1 cellular context compared by ENCODE assay signal in the genomic region with DNA sequence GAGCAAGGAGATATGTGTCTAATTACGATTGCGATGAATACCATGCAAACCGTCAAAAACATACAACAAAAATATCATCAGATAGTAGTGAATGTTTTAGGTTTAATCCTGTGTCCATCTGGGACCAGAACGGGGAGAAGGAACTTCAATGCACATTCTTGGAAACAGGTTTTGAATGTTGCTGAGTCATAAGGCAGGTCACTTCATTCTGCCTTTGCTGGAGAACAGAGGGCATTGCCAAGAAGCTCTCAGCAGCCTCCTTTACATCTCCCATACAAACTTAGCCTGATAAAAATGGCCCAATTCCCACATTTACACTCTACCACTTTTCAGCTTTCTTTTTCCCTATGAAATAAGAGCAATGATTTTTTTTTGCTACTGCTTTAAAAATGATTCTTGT.
TF ChIP-seq lines count a peak whose summit lies in the region.

No MANE protein-coding gene starts in this region.

TF ChIP-seq in K562, 482 proteins besides CTCF, POLR2A, EP300 and RAD21 (continued from another document):
- TF ChIP-seq, protein P1, sequence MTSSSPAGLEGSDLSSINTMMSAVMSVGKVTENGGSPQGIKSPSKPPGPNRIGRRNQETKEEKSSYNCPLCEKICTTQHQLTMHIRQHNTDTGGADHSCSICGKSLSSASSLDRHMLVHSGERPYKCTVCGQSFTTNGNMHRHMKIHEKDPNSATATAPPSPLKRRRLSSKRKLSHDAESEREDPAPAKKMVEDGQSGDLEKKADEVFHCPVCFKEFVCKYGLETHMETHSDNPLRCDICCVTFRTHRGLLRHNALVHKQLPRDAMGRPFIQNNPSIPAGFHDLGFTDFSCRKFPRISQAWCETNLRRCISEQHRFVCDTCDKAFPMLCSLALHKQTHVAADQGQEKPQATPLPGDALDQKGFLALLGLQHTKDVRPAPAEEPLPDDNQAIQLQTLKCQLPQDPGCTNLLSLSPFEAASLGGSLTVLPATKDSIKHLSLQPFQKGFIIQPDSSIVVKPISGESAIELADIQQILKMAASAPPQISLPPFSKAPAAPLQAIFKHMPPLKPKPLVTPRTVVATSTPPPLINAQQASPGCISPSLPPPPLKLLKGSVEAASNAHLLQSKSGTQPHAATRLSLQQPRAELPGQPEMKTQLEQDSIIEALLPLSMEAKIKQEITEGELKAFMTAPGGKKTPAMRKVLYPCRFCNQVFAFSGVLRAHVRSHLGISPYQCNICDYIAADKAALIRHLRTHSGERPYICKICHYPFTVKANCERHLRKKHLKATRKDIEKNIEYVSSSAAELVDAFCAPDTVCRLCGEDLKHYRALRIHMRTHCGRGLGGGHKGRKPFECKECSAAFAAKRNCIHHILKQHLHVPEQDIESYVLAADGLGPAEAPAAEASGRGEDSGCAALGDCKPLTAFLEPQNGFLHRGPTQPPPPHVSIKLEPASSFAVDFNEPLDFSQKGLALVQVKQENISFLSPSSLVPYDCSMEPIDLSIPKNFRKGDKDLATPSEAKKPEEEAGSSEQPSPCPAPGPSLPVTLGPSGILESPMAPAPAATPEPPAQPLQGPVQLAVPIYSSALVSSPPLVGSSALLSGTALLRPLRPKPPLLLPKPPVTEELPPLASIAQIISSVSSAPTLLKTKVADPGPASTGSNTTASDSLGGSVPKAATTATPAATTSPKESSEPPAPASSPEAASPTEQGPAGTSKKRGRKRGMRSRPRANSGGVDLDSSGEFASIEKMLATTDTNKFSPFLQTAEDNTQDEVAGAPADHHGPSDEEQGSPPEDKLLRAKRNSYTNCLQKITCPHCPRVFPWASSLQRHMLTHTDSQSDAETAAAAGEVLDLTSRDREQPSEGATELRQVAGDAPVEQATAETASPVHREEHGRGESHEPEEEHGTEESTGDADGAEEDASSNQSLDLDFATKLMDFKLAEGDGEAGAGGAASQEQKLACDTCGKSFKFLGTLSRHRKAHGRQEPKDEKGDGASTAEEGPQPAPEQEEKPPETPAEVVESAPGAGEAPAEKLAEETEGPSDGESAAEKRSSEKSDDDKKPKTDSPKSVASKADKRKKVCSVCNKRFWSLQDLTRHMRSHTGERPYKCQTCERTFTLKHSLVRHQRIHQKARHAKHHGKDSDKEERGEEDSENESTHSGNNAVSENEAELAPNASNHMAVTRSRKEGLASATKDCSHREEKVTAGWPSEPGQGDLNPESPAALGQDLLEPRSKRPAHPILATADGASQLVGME (CRISPR knock-in tag; IDR thresholded peaks at IDR 0.05) = no peak
- TF ChIP-seq CBX1 (IDR thresholded peaks at IDR 0.05; ENCODE audit: low read depth) (no peak), HSF4 (CRISPR knock-in tag; IDR thresholded peaks at IDR 0.05; ENCODE audit: borderline replicate concordance) (no peak), NR4A1 (CRISPR knock-in tag; IDR thresholded peaks at IDR 0.05) (no peak), NR4A1 (tag; IDR thresholded peaks at IDR 0.05) (no peak), HDGF (IDR thresholded peaks at IDR 0.05) (no peak), RHOXF2B (CRISPR knock-in tag; conservative IDR thresholded peaks at IDR 0.05) (no peak), PRMT5 (CRISPR knock-in tag; IDR thresholded peaks at IDR 0.05) (no peak), XRCC5 (IDR thresholded peaks at IDR 0.05; ENCODE audit: low read depth, low read length) (no peak), ZNF311 (CRISPR knock-in tag; IDR thresholded peaks at IDR 0.05) (no peak), ZNF316 (IDR thresholded peaks at IDR 0.05) (peak; percentile 86), BRD9 (IDR thresholded peaks at IDR 0.05; ENCODE audit: low read depth, partially characterized antibody) (no peak), C11orf30 (IDR thresholded peaks at IDR 0.05; ENCODE audit: low read depth) (peak; percentile 80), THRAP3 (IDR thresholded peaks at IDR 0.05; ENCODE audit: borderline replicate concordance) (no peak), RBM25 (IDR thresholded peaks at IDR 0.05; ENCODE audit: low read depth, low read length, severe bottlenecking) (no peak), ARID1B (IDR thresholded peaks at IDR 0.05) (no peak), JUND (IDR thresholded peaks at IDR 0.05; ENCODE audit: borderline replicate concordance, low read depth, low read length) (peak; percentile 17; the same call in 1 of the 2 replicates), JUND (tag; IDR thresholded peaks at IDR 0.05; ENCODE audit: borderline replicate concordance, low read depth, low read length) (no peak), U2AF2 (optimal IDR thresholded peaks at IDR 0.05; ENCODE audit: low read depth, low read length) (no peak), MAFF (IDR thresholded peaks at IDR 0.05; ENCODE audit: low read length) (peak; percentile 76), PURB (CRISPR knock-in tag; IDR thresholded peaks at IDR 0.05; ENCODE audit: low read depth) (no peak)
- TF ChIP-seq, protein P2, sequence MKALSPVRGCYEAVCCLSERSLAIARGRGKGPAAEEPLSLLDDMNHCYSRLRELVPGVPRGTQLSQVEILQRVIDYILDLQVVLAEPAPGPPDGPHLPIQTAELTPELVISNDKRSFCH (CRISPR knock-in tag; IDR thresholded peaks at IDR 0.05) = no peak
- TF ChIP-seq, protein P2 (tag; IDR thresholded peaks at IDR 0.05) = no peak
TF ChIP-seq in K562: peak in this region for 8.
